In genomic region chr10:80207768-80208385, GRCh38 we compare ENCODE assay signal across 11 cellular contexts. TPM values are rescaled to one million over a fixed set of nuclear protein-coding genes. Genes with fewer than 3 reads are reported as not detected.
A peak's percentile ranks its signal among the peaks of the same experiment; 100 is the strongest.
DNase-seq lines count a peak whose midpoint lies in the region; ATAC-seq, FAIRE-seq and TF ChIP-seq lines count a peak whose summit lies in the region.
"Had no signal": no experiment of that assay in that cellular context is flagged by ENCODE, and none has a peak within 500 bp of the region (broad histone marks: within the 10 kb centered on the region; RNA-seq: fewer than 3 reads in every experiment).

No MANE protein-coding gene starts in this region.

- intact Hi-C loops in prostate gland (cut with DNase I), result loop anchor here (2.0 to 5.0 kb wide), 2 partner anchors 51 to 129 kb away; partner anchors contain the start of gene TMEM254

- H3K9me3 ChIP-seq in CD4-positive, CD25-positive, alpha-beta regulatory T cell (ENCODE audit: control insufficient read depth in 2 of 2, low read length in 2 of 2), result no peaks in the 10 kb centered on the region
- no peaks in the 10 kb centered on the region for H3K9me3 ChIP-seq in prostate gland
- H3K9me3 ChIP-seq: HAP-1 had no signal

- H3K4me1 ChIP-seq in CD4-positive, CD25-positive, alpha-beta regulatory T cell (ENCODE audit: control insufficient read depth, insufficient read depth, low read length, poor library complexity, severe bottlenecking), result peaks cover 30% of the 10 kb centered on the region
- peaks cover 9% of the 10 kb centered on the region for H3K4me1 ChIP-seq in prostate gland (replicated peaks)

- no peaks in the 10 kb centered on the region for H3K27me3 Mint-ChIP-seq in CD4-positive, CD25-positive, alpha-beta regulatory T cell

- no peaks in the 10 kb centered on the region for H3K27me3 ChIP-seq in CD4-positive, CD25-positive, alpha-beta regulatory T cell (ENCODE audit: control insufficient read depth, insufficient read depth, low read length)
- H3K27me3 ChIP-seq in prostate gland (replicated peaks; ENCODE audit: insufficient read depth), result no peaks in the 10 kb centered on the region

- no peaks in the 10 kb centered on the region for H3K36me3 ChIP-seq in CD4-positive, CD25-positive, alpha-beta regulatory T cell (ENCODE audit: control insufficient read depth, insufficient read depth, low read length)
- H3K36me3 ChIP-seq in prostate gland, result no peaks in the 10 kb centered on the region
- H3K36me3 ChIP-seq: HAP-1 had no signal

- H3K36me3 Mint-ChIP-seq in CD4-positive, CD25-positive, alpha-beta regulatory T cell, result peaks cover 4% of the 10 kb centered on the region

- no peak overlapping the region for H3K4me3 ChIP-seq in CD4-positive, CD25-positive, alpha-beta regulatory T cell (ENCODE audit: low read depth, low read length)
- peak overlapping the region; percentile 57 for H3K4me3 ChIP-seq in fibroblast of villous mesenchyme (ENCODE audit: low read depth, low read length)
- H3K4me3 ChIP-seq in prostate gland, result peak overlapping the region; percentile 11 to 26
- H3K4me3 ChIP-seq: HAP-1 had no signal

- TF ChIP-seq CTCF in fibroblast of villous mesenchyme (IDR thresholded peaks at IDR 0.05; ENCODE audit: insufficient read depth, low read depth, low read length) (no peak), prostate gland (IDR thresholded peaks at IDR 0.05) (peak in 1 of 4 experiments; percentile 7)

- no peak for ATAC-seq in CD4-positive, CD25-positive, alpha-beta regulatory T cell (ENCODE audit: low read depth in 2 of 2)
- no peak for ATAC-seq in SK-N-SH treated with all-trans-retinoic acid at 6 μM for 48 hours
- no peak for ATAC-seq in GM19351 (IDR thresholded peaks at IDR 0.05; ENCODE audit: unreplicated experiment)

- H3K4me3 Mint-ChIP-seq in CD4-positive, CD25-positive, alpha-beta regulatory T cell, result peak overlapping the region in 3 of 4 donors; percentile 29 to 64 (median 58)

- 48% methylated on average over 15 of the region's 15 CpGs for WGBS in prostate gland

- peaks cover 5 to 57% (median 25%) of the 10 kb centered on the region in 4 donors for H3K4me1 Mint-ChIP-seq in CD4-positive, CD25-positive, alpha-beta regulatory T cell

- FAIRE-seq in HTR-8/SVneo (lab: Jason Lieb, UNC), result no peak
- FAIRE-seq: GM18507 had no signal

- no peak for DNase-seq in CD4-positive, CD25-positive, alpha-beta regulatory T cell
- DNase-seq in SW480 (ENCODE audit: low spot score), result peak; percentile 45
- no peak for DNase-seq in fibroblast of villous mesenchyme (ENCODE audit: low read depth)
- no peak for DNase-seq in prostate gland (ENCODE audit: low spot score)
- no peak for DNase-seq in HTR-8/SVneo (ENCODE audit: insufficient read length, low spot score)
- DNase-seq in erythroblast (lab: John Stamatoyannopoulos, UW), result no peak

- no peak overlapping the region for H3K27ac Mint-ChIP-seq in CD4-positive, CD25-positive, alpha-beta regulatory T cell

- H3K9me3 Mint-ChIP-seq in CD4-positive, CD25-positive, alpha-beta regulatory T cell, result no peaks in the 10 kb centered on the region

- no peak overlapping the region for H3K27ac ChIP-seq in CD4-positive, CD25-positive, alpha-beta regulatory T cell (ENCODE audit: insufficient read depth, low read length, poor library complexity, severe bottlenecking)
- H3K27ac ChIP-seq in prostate gland, result peak overlapping the region; percentile 95 to 97

- no peak for TF ChIP-seq POLR2A in prostate gland (IDR thresholded peaks at IDR 0.05)
- no peak for TF ChIP-seq POLR2A in erythroblast (IDR thresholded peaks at IDR 0.05; ENCODE audit: low read length)

TF ChIP-seq in SK-N-SH treated with all-trans-retinoic acid at 6 μM for 48 hours, 23 proteins besides CTCF, POLR2A, EP300 and RAD21:
- TF ChIP-seq BACH2 (CRISPR knock-in tag; IDR thresholded peaks at IDR 0.05; ENCODE audit: borderline replicate concordance), result no peak
- TF ChIP-seq PATZ1 (CRISPR knock-in tag; IDR thresholded peaks at IDR 0.05; ENCODE audit: borderline replicate concordance), result no peak
- no peak for TF ChIP-seq ZFP30 (CRISPR knock-in tag; IDR thresholded peaks at IDR 0.05)
- TF ChIP-seq CSDC2 (CRISPR knock-in tag; IDR thresholded peaks at IDR 0.05), result no peak
- no peak for TF ChIP-seq PPARA (CRISPR knock-in tag; IDR thresholded peaks at IDR 0.05; ENCODE audit: borderline replicate concordance)
- TF ChIP-seq, protein P1, sequence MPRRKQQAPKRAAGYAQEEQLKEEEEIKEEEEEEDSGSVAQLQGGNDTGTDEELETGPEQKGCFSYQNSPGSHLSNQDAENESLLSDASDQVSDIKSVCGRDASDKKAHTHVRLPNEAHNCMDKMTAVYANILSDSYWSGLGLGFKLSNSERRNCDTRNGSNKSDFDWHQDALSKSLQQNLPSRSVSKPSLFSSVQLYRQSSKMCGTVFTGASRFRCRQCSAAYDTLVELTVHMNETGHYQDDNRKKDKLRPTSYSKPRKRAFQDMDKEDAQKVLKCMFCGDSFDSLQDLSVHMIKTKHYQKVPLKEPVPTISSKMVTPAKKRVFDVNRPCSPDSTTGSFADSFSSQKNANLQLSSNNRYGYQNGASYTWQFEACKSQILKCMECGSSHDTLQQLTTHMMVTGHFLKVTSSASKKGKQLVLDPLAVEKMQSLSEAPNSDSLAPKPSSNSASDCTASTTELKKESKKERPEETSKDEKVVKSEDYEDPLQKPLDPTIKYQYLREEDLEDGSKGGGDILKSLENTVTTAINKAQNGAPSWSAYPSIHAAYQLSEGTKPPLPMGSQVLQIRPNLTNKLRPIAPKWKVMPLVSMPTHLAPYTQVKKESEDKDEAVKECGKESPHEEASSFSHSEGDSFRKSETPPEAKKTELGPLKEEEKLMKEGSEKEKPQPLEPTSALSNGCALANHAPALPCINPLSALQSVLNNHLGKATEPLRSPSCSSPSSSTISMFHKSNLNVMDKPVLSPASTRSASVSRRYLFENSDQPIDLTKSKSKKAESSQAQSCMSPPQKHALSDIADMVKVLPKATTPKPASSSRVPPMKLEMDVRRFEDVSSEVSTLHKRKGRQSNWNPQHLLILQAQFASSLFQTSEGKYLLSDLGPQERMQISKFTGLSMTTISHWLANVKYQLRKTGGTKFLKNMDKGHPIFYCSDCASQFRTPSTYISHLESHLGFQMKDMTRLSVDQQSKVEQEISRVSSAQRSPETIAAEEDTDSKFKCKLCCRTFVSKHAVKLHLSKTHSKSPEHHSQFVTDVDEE (CRISPR knock-in tag; IDR thresholded peaks at IDR 0.05), result no peak
- TF ChIP-seq ZNF8 (CRISPR knock-in tag; IDR thresholded peaks at IDR 0.05), result no peak
- TF ChIP-seq ZFP3 (CRISPR knock-in tag; IDR thresholded peaks at IDR 0.05), result no peak

RNA-seq across cellular contexts. Expression of gene ANXA11, which starts 2.5 kb away (rescaled TPM):
- total RNA-seq in CD4-positive, CD25-positive, alpha-beta regulatory T cell, result 252 TPM
- polyA plus RNA-seq in CD4-positive, CD25-positive, alpha-beta regulatory T cell, result 100 to 1,000 TPM; 253 to 316 (median 283) TPM
- total RNA-seq in fibroblast of villous mesenchyme (79.9 and 85.0 TPM in 2 replicates), prostate gland (100 to 1,000 TPM; 158 to 174 TPM)
- polyA plus RNA-seq: neural cell had no signal
